Comparison of ENCODE assay signal across 16 cellular contexts in genomic region chr13:114018461-114019055, GRCh38. TPM values are rescaled to one million over a fixed set of nuclear protein-coding genes. Genes with fewer than 3 reads are reported as not detected.
DNase-seq lines count a peak whose midpoint lies in the region; ATAC-seq and TF ChIP-seq lines count a peak whose summit lies in the region.
"Had no signal": no experiment of that assay in that cellular context is flagged by ENCODE, and none has a peak within 500 bp of the region (broad histone marks: within the 10 kb centered on the region; RNA-seq: fewer than 3 reads in every experiment).

No MANE protein-coding gene starts in this region.

- CTCF ChIA-PET in CD8-positive, alpha-beta T cell (lab: Charles Lee), result no interaction called here

- no peak overlapping the region for H3K4me2 ChIP-seq in BLaER1
- H3K4me2 ChIP-seq: A549 had no signal

- intact Hi-C loops in left cardiac atrium (cut with DNase I) (no loop called here), Right ventricle myocardium inferior (cut with DNase I) (no loop called here)
- intact Hi-C loops in CD8-positive, alpha-beta T cell (cut with DNase I, micrococcal nuclease), result loop anchor here in 1 of 2 experiments (10.0 kb wide), 1 partner anchor 204 kb away; no protein-coding TSS in a partner anchor

- no peaks in the 10 kb centered on the region for H3K27me3 ChIP-seq in BLaER1
- no peaks in the 10 kb centered on the region for H3K27me3 ChIP-seq in CD8-positive, alpha-beta T cell (ENCODE audit: insufficient read depth, low read length)
- H3K27me3 ChIP-seq: BE2C had no signal

- POLR2A ChIA-PET in CD8-positive, alpha-beta T cell (lab: Charles Lee), result no interaction called here

- 0 out of 2 replicates have a peak overlapping the region, but pooled peaks have one; percentile 38 for H3K27ac ChIP-seq in BLaER1
- no peak overlapping the region for H3K27ac ChIP-seq in CD8-positive, alpha-beta T cell (ENCODE audit: low read depth, low read length)
- H3K27ac ChIP-seq: A549, GM23248, HL-60 had no signal

- H3K4me1 Mint-ChIP-seq in CD8-positive, alpha-beta T cell (ENCODE audit: low read depth), result no peaks in the 10 kb centered on the region
- H3K4me1 Mint-ChIP-seq in memory B cell, result peaks cover 13% of the 10 kb centered on the region
- H3K4me1 Mint-ChIP-seq: CD14-positive monocyte had no signal

- peaks cover 54% of the 10 kb centered on the region for H4K20me1 ChIP-seq in BLaER1

- H3K9me3 ChIP-seq in BLaER1, result no peaks in the 10 kb centered on the region
- no peaks in the 10 kb centered on the region for H3K9me3 ChIP-seq in CD8-positive, alpha-beta T cell (ENCODE audit: low read length)
- H3K9me3 ChIP-seq: A549, BE2C, Caco-2 had no signal

- peak overlapping the region; percentile 45 for H3K27ac Mint-ChIP-seq in CD8-positive, alpha-beta T cell
- peak overlapping the region; percentile 35 for H3K27ac Mint-ChIP-seq in memory B cell

- H3K9me3 Mint-ChIP-seq in CD8-positive, alpha-beta T cell, result no peaks in the 10 kb centered on the region
- no peaks in the 10 kb centered on the region for H3K9me3 Mint-ChIP-seq in memory B cell
- H3K9me3 Mint-ChIP-seq: CD8-positive, alpha-beta memory T cell had no signal

- H3K36me3 ChIP-seq in BLaER1, result peaks cover 95% of the 10 kb centered on the region
- H3K36me3 ChIP-seq in CD8-positive, alpha-beta T cell (ENCODE audit: insufficient read depth, low read length), result peaks cover 93% of the 10 kb centered on the region

- DNase-seq in left cardiac atrium, result peak; percentile 15
- no peak for DNase-seq in Right ventricle myocardium inferior (ENCODE audit: missing footprints)
- DNase-seq in CD8-positive, alpha-beta T cell, result no peak
- DNase-seq in memory B cell (ENCODE audit: low spot score in 2 of 2), result no peak
- no peak for DNase-seq in RPMI8226
- DNase-seq: Caco-2, GDM1 had no signal

- no peaks in the 10 kb centered on the region for H3K27me3 Mint-ChIP-seq in CD8-positive, alpha-beta T cell (ENCODE audit: low read depth)
- no peaks in the 10 kb centered on the region for H3K27me3 Mint-ChIP-seq in memory B cell

- ATAC-seq in left cardiac atrium (no peak), Right ventricle myocardium inferior (no peak), memory B cell (ENCODE audit: low read depth) (no peak), GM21619 (IDR thresholded peaks at IDR 0.05; ENCODE audit: unreplicated experiment) (no peak), GM19467 (IDR thresholded peaks at IDR 0.05; ENCODE audit: unreplicated experiment) (no peak)
- ATAC-seq in CD8-positive, alpha-beta T cell, result no peak

- no peak for TF ChIP-seq CTCF in CD8-positive, alpha-beta T cell (IDR thresholded peaks at IDR 0.05)

- peaks cover 31% of the 10 kb centered on the region for H3K4me1 ChIP-seq in BLaER1
- no peaks in the 10 kb centered on the region for H3K4me1 ChIP-seq in CD8-positive, alpha-beta T cell (ENCODE audit: insufficient read depth, low read length)
- H3K4me1 ChIP-seq: A549, BE2C, Caco-2 had no signal

- H3K9ac ChIP-seq in BLaER1, result no peak overlapping the region
- H3K9ac ChIP-seq: GM23248 had no signal

- no peak overlapping the region for H3K4me3 Mint-ChIP-seq in CD8-positive, alpha-beta T cell
- no peak overlapping the region for H3K4me3 Mint-ChIP-seq in memory B cell
- H3K4me3 Mint-ChIP-seq: CD14-positive monocyte; CD8-positive, alpha-beta memory T cell had no signal

- H3K4me3 ChIP-seq in BLaER1, result no peak overlapping the region
- H3K4me3 ChIP-seq in CD8-positive, alpha-beta T cell (ENCODE audit: low read depth, low read length), result no peak overlapping the region
- H3K4me3 ChIP-seq: A549, GM23248 had no signal

- peaks cover 70% of the 10 kb centered on the region for H3K36me3 Mint-ChIP-seq in CD8-positive, alpha-beta T cell
- H3K36me3 Mint-ChIP-seq in memory B cell, result peaks cover 17% of the 10 kb centered on the region

RNA-seq across cellular contexts. Expression of gene C13orf46, which starts 44.7 kb away (rescaled TPM):
- 1 to 10 TPM in 1 of 2 donors, under 1 TPM in 1; 0.65 to 1.4 TPM for total RNA-seq in left cardiac atrium
- total RNA-seq in Right ventricle myocardium inferior, result 0.32 TPM
- 10 to 100 TPM; 12.1 to 16.8 TPM for total RNA-seq in CD8-positive, alpha-beta T cell
- total RNA-seq: Caco-2, GM23248 had no signal
